In the genomic region with DNA sequence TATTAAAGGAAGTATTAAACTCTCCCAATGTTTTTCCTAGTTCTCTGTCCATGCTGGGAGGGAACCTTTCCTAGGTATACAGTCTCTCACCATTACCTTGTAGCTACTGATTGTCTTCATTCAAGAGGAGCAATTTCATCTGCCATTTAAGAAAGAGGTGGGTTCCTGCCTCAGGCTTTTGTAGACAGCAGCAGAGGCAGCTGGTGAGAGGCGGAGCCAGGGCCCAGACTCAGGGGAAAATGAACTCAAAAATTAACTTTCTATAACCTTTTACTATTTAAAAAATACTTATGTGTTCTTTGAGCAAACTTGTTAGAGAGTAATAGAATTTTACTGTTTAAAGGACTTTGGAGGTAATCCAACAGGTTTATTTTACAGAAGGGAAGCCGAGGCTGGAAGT, we compare ENCODE assay signal across 20 cellular contexts.
DNase-seq lines count a peak whose midpoint lies in the region; ATAC-seq and TF ChIP-seq lines count a peak whose summit lies in the region.
"Had no signal": no experiment of that assay in that cellular context is flagged by ENCODE, and none has a peak within 500 bp of the region (broad histone marks: within the 10 kb centered on the region; RNA-seq: fewer than 3 reads in every experiment).

No MANE protein-coding gene starts in this region.

- H3K9ac ChIP-seq in PC-3 (ENCODE audit: low read length) = peak overlapping the region; percentile 62; the same call in 1 of the 2 replicates
- H3K9ac ChIP-seq in neural progenitor cell = no peak overlapping the region

- no peaks in the 10 kb centered on the region for H3K9me3 ChIP-seq in PC-3 (ENCODE audit: low read length)
- H3K9me3 ChIP-seq in neural progenitor cell (ENCODE audit: low read depth) = no peaks in the 10 kb centered on the region
- H3K9me3 ChIP-seq in thyroid gland = no peaks in the 10 kb centered on the region
- H3K9me3 ChIP-seq: ovary, SK-N-SH had no signal

- BruUV-seq in PC-3 (replicated peaks; lab: Mats Ljungman, UMichigan) = no TSS peak

- H4K20me1 ChIP-seq in PC-3 (ENCODE audit: low read length) (no peaks in the 10 kb centered on the region), neural progenitor cell (ENCODE audit: low read depth) (no peaks in the 10 kb centered on the region)

- TF ChIP-seq POLR2A in thyroid gland (IDR thresholded peaks at IDR 0.05) = no peak

- peaks cover 46% of the 10 kb centered on the region for H3K4me1 Mint-ChIP-seq in neural progenitor cell

- H3F3A ChIP-seq in PC-3 (ENCODE audit: low read length, unreplicated experiment) (no peaks in the 10 kb centered on the region), neural progenitor cell (ENCODE audit: low read depth) (peaks cover 8% of the 10 kb centered on the region)

- TF ChIP-seq CTCF in PC-3 (conservative IDR thresholded peaks at IDR 0.05; ENCODE audit: low read depth, low read length) (no peak), coronary artery (IDR thresholded peaks at IDR 0.05) (no peak), neural progenitor cell (IDR thresholded peaks at IDR 0.05) (no peak), thyroid gland (IDR thresholded peaks at IDR 0.05) (no peak), GM13976 (IDR thresholded peaks at IDR 0.05; ENCODE audit: borderline replicate concordance, control extremely low read depth, extremely low read depth, insufficient read depth, missing control alignments) (no peak)

- no peaks in the 10 kb centered on the region for H3K36me3 Mint-ChIP-seq in neural progenitor cell

- peaks cover 13% of the 10 kb centered on the region for H3K27me3 Mint-ChIP-seq in neural progenitor cell (ENCODE audit: insufficient read depth, low read depth)

- no peaks in the 10 kb centered on the region for H3K27me3 ChIP-seq in PC-3 (ENCODE audit: low read length)
- H3K27me3 ChIP-seq in neural progenitor cell = no peaks in the 10 kb centered on the region
- H3K27me3 ChIP-seq in thyroid gland = no peaks in the 10 kb centered on the region
- H3K27me3 ChIP-seq: cardiac muscle cell, ovary had no signal

- H3K27ac Mint-ChIP-seq in neural progenitor cell = peak overlapping the region; percentile 22
- H3K27ac Mint-ChIP-seq: activated T-helper 2 cell treated with anti-CD3 and anti-CD28 coated beads, Interferon-gamma antibody, Interleukin-2, Interleukin-4, amounts not matched to agents 10 μg/mL and 5 μg/mL and 100 μg/mL, durations not matched to agents 14 hours and 24 hours and 36 hours had no signal

- H3K4me3 ChIP-seq in PC-3 (ENCODE audit: low read length) (no peak overlapping the region), coronary artery (peak overlapping the region; percentile 39), neural progenitor cell (no peak overlapping the region), thyroid gland (replicated peaks in 1 of 3) (no peak overlapping the region)
- H3K4me3 ChIP-seq: cardiac muscle cell, ovary, PC-9 had no signal

- H3K9me2 ChIP-seq in PC-3 (replicated peaks; ENCODE audit: low read length) = no peaks in the 10 kb centered on the region
- H3K9me2 ChIP-seq: SK-N-SH had no signal

- H3K4me2 ChIP-seq in PC-3 (ENCODE audit: low read length) = no peak overlapping the region
- peak overlapping the region; percentile 29 for H3K4me2 ChIP-seq in neural progenitor cell

- in situ Hi-C loops in GM13976 (cut with MboI; ENCODE audit: low sequenced_read_pairs, unreplicated experiment) = no loop called here

- intact Hi-C loops in PC-3 (cut with micrococcal nuclease) = no loop called here
- intact Hi-C loops in thyroid gland (cut with DNase I) = no loop called here

- H3K36me3 ChIP-seq in PC-3 (ENCODE audit: low read depth, low read length) = no peaks in the 10 kb centered on the region
- H3K36me3 ChIP-seq in neural progenitor cell = no peaks in the 10 kb centered on the region
- no peaks in the 10 kb centered on the region for H3K36me3 ChIP-seq in thyroid gland
- H3K36me3 ChIP-seq: cardiac muscle cell, ovary had no signal

- H3K27ac ChIP-seq in PC-3 (ENCODE audit: low read length) (peak overlapping the region; percentile 89), coronary artery (peak overlapping the region; percentile 71 to 81), neural progenitor cell (no peak overlapping the region), thyroid gland (peak overlapping the region in 2 of 3 donors; percentile 15 to 27)
- H3K27ac ChIP-seq: cardiac muscle cell, PC-9 had no signal

- POLR2A ChIA-PET in PC-3 (lab: Charles Lee; ENCODE audit: unreplicated experiment) = no interaction called here

- CTCF ChIA-PET in PC-3 (lab: Charles Lee) = no interaction called here

- peaks cover 49% of the 10 kb centered on the region for H3K4me1 ChIP-seq in PC-3 (ENCODE audit: insufficient read depth, low read length)
- H3K4me1 ChIP-seq in neural progenitor cell = peaks cover 19% of the 10 kb centered on the region
- peaks cover 18 to 35% of the 10 kb centered on the region in 2 donors for H3K4me1 ChIP-seq in thyroid gland

- no peak overlapping the region for H3K4me3 Mint-ChIP-seq in neural progenitor cell

- DNase-seq in PC-3 = no peak
- DNase-seq in coronary artery (ENCODE audit: low spot score) = peak; percentile 24
- DNase-seq in neural progenitor cell (ENCODE audit: low spot score) = no peak
- no peak for DNase-seq in thyroid gland
- no peak for DNase-seq in NCI-H1436 (lab: John Stamatoyannopoulos, UW)
- DNase-seq in GM13976 (ENCODE audit: low spot score) = no peak
- DNase-seq in dedifferentiated amniotic fluid mesenchymal stem cell (ENCODE audit: extremely low spot score) = no peak
- DNase-seq: activated CD4-positive, CD25-positive, alpha-beta regulatory T cell treated with anti-CD3 and anti-CD28 coated beads, Interleukin-2, amount 50 U/mL, for 72 hours; C1 segment of cervical spinal cord; GF-D8; Kasumi-1; NCI-H1105; NCI-H774; ovary; PC-9; SK-N-SH; stimulated activated CD4-positive, alpha-beta T cell treated with anti-CD3 and anti-CD28 coated beads, Interleukin-2, amount 100 ng/mL, for 48 hours; substantia nigra had no signal

- H2AFZ ChIP-seq in PC-3 (ENCODE audit: low read length) (no peak overlapping the region), neural progenitor cell (replicated peaks) (peak overlapping the region; percentile 31)
- H2AFZ ChIP-seq: PC-9 had no signal

- H3K9me3 Mint-ChIP-seq in neural progenitor cell = peaks cover 8% of the 10 kb centered on the region
- H3K9me3 Mint-ChIP-seq: activated T-helper 2 cell treated with anti-CD3 and anti-CD28 coated beads, Interferon-gamma antibody, Interleukin-2, Interleukin-4, amounts not matched to agents 10 μg/mL and 5 μg/mL and 100 μg/mL, durations not matched to agents 14 hours and 24 hours and 36 hours had no signal

- WGBS in thyroid gland, 2 donors = 93 to 99% methylated on average over 2 of the region's 2 CpGs

- H3K79me2 ChIP-seq in PC-3 (ENCODE audit: low read length) (no peaks in the 10 kb centered on the region), neural progenitor cell (ENCODE audit: low read depth) (no peaks in the 10 kb centered on the region)

- no peak for ATAC-seq in PC-3
